Comparison of ENCODE assay signal across 13 cellular contexts in the genomic region with DNA sequence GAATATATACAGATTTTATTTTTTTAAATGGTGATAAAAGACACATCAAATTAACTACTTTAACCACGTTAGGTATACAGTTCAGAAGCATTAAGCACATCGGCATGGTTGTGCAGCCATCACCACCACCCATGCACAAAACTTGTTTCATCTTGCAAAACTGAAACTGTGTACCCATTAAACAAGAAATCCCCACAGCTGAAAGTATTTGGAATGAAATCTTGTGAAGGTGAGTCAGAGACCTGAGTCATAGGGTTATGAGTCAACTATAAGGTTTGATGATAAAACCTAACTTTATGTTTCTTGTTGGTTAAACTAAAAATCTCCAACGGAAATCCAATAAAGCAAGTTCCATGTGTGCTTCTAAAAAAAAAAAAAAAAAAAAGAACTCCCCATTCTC.
DNase-seq lines count a peak whose midpoint lies in the region; ATAC-seq, FAIRE-seq and TF ChIP-seq lines count a peak whose summit lies in the region.
"Had no signal": no experiment of that assay in that cellular context is flagged by ENCODE, and none has a peak within 500 bp of the region (broad histone marks: within the 10 kb centered on the region; RNA-seq: fewer than 3 reads in every experiment).

No MANE protein-coding gene starts in this region.

- H3K9ac ChIP-seq in K562 (ENCODE audit: insufficient read depth in 1 of 2, low read depth in 2 of 2, low read length in 2 of 2) = no peak overlapping the region

- H3K9me3 ChIP-seq in K562 (replicated peaks; ENCODE audit: control insufficient read depth, insufficient read depth, low read depth, low read length) = no peaks in the 10 kb centered on the region
- H3K9me3 ChIP-seq: vagina had no signal

- no peak overlapping the region for H2AFZ ChIP-seq in K562 (ENCODE audit: low read depth, low read length)

- no peaks in the 10 kb centered on the region for H4K20me1 ChIP-seq in K562 (replicated peaks; ENCODE audit: control insufficient read depth, insufficient read depth, low read length)

- no peaks in the 10 kb centered on the region for H3K36me3 ChIP-seq in K562 (ENCODE audit: control insufficient read depth, insufficient read depth, low read length)
- H3K36me3 ChIP-seq: vagina had no signal

- no peak overlapping the region for H3K27ac Mint-ChIP-seq in activated CD4-positive, alpha-beta memory T cell treated with anti-CD3 and anti-CD28 coated beads for 36 hours
- no peak overlapping the region for H3K27ac Mint-ChIP-seq in activated CD4-positive, alpha-beta memory T cell treated with anti-CD3 and anti-CD28 coated beads, Interleukin-2, amount 10 ng/mL, durations not matched to agents 7 days and 5 days
- H3K27ac Mint-ChIP-seq: nephron had no signal

- no peak for FAIRE-seq in K562 (lab: Jason Lieb, UNC)

- no peaks in the 10 kb centered on the region for H3K27me3 ChIP-seq in K562 (ENCODE audit: control insufficient read depth in 2 of 2, insufficient read depth in 2 of 2, low read length in 2 of 2)
- H3K27me3 ChIP-seq: vagina had no signal

- no peak overlapping the region for H3K4me3 ChIP-seq in K562
- no peak overlapping the region for H3K4me3 ChIP-seq in retinal pigment epithelial cell (ENCODE audit: low read length)
- H3K4me3 ChIP-seq: vagina had no signal

- H3K27ac ChIP-seq in K562 (ENCODE audit: extremely low read depth, low read depth, low read length) = no peak overlapping the region
- H3K27ac ChIP-seq: vagina had no signal

- CTCF ChIA-PET in activated CD4-positive, alpha-beta memory T cell treated with anti-CD3 and anti-CD28 coated beads for 36 hours (lab: Charles Lee) = no interaction called here
- CTCF ChIA-PET in activated CD4-positive, alpha-beta memory T cell treated with anti-CD3 and anti-CD28 coated beads, Interleukin-2, amount 10 ng/mL, durations not matched to agents 7 days and 5 days (lab: Charles Lee) = no interaction called here
- CTCF ChIA-PET in K562 (lab: Yijun Ruan, JAX; ENCODE audit: low intra/inter-chr PET ratio) = no interaction called here

- peak; percentile 13 for DNase-seq in activated CD4-positive, alpha-beta memory T cell treated with anti-CD3 and anti-CD28 coated beads for 36 hours
- no peak for DNase-seq in activated CD4-positive, alpha-beta memory T cell treated with anti-CD3 and anti-CD28 coated beads, Interleukin-2, amount 10 ng/mL, durations not matched to agents 7 days and 5 days
- no peak for DNase-seq in K562 (ENCODE audit: extremely low read depth in 1 of 4, low spot score in 3 of 4)
- DNase-seq in retinal pigment epithelial cell (ENCODE audit: low read depth) = peak; percentile 65
- DNase-seq in retina = no peak
- DNase-seq in SKM-1 treated with dmso at 0.1 percent for 144 hours (lab: John Stamatoyannopoulos, UW; ENCODE audit: unreplicated experiment) = no peak
- DNase-seq: activated CD4-positive, alpha-beta T cell treated with anti-CD3 and anti-CD28 coated beads for 4 hours; H7; MM.1S had no signal

- no peak for TF ChIP-seq RAD21 in K562 (CRISPR knock-in tag; conservative IDR thresholded peaks at IDR 0.05 in 1 of 2, IDR thresholded peaks at IDR 0.05 in 1 of 2)

- H3K4me3 Mint-ChIP-seq in activated CD4-positive, alpha-beta memory T cell treated with anti-CD3 and anti-CD28 coated beads for 36 hours = no peak overlapping the region
- no peak overlapping the region for H3K4me3 Mint-ChIP-seq in activated CD4-positive, alpha-beta memory T cell treated with anti-CD3 and anti-CD28 coated beads, Interleukin-2, amount 10 ng/mL, durations not matched to agents 7 days and 5 days
- H3K4me3 Mint-ChIP-seq: nephron had no signal

- no peaks in the 10 kb centered on the region for H3K4me1 Mint-ChIP-seq in activated CD4-positive, alpha-beta memory T cell treated with anti-CD3 and anti-CD28 coated beads for 36 hours (ENCODE audit: low read depth)
- no peaks in the 10 kb centered on the region for H3K4me1 Mint-ChIP-seq in activated CD4-positive, alpha-beta memory T cell treated with anti-CD3 and anti-CD28 coated beads, Interleukin-2, amount 10 ng/mL, durations not matched to agents 7 days and 5 days
- H3K4me1 Mint-ChIP-seq: nephron had no signal

- H3K27me3 Mint-ChIP-seq in activated CD4-positive, alpha-beta memory T cell treated with anti-CD3 and anti-CD28 coated beads for 36 hours = no peaks in the 10 kb centered on the region
- no peaks in the 10 kb centered on the region for H3K27me3 Mint-ChIP-seq in activated CD4-positive, alpha-beta memory T cell treated with anti-CD3 and anti-CD28 coated beads, Interleukin-2, amount 10 ng/mL, durations not matched to agents 7 days and 5 days

- H3K36me3 Mint-ChIP-seq in activated CD4-positive, alpha-beta memory T cell treated with anti-CD3 and anti-CD28 coated beads for 36 hours = no peaks in the 10 kb centered on the region
- H3K36me3 Mint-ChIP-seq in activated CD4-positive, alpha-beta memory T cell treated with anti-CD3 and anti-CD28 coated beads, Interleukin-2, amount 10 ng/mL, durations not matched to agents 7 days and 5 days (ENCODE audit: low read depth) = no peaks in the 10 kb centered on the region

- TF ChIP-seq CTCF in K562 (IDR thresholded peaks at IDR 0.05 in 2 of 3, conservative IDR thresholded peaks at IDR 0.05 in 1 of 3; ENCODE audit: insufficient read depth in 2 of 3, low read depth in 1 of 3, low read length in 3 of 3) (no peak), retinal pigment epithelial cell (conservative IDR thresholded peaks at IDR 0.05; ENCODE audit: low read depth, low read length) (no peak)

- intact Hi-C loops in activated CD4-positive, alpha-beta memory T cell treated with anti-CD3 and anti-CD28 coated beads for 36 hours (cut with micrococcal nuclease) = no loop called here
- intact Hi-C loops in K562 (cut with micrococcal nuclease) = no loop called here

- BruUV-seq in K562 (replicated peaks; lab: Mats Ljungman, UMichigan) = no TSS peak

- no peaks in the 10 kb centered on the region for H3K4me1 ChIP-seq in K562 (replicated peaks in 1 of 2; ENCODE audit: control insufficient read depth in 2 of 2, insufficient read depth in 2 of 2, low read length in 2 of 2)
- H3K4me1 ChIP-seq: vagina had no signal

- H3K9me1 ChIP-seq in K562 (ENCODE audit: control insufficient read depth, insufficient read depth, low read length) = no peaks in the 10 kb centered on the region

- H3K79me2 ChIP-seq in K562 (ENCODE audit: control insufficient read depth, insufficient read depth, low read length) = no peaks in the 10 kb centered on the region

- TF ChIP-seq EP300 in K562 (IDR thresholded peaks at IDR 0.05; ENCODE audit: low read length) = no peak

- TF ChIP-seq POLR2A in K562 (conservative IDR thresholded peaks at IDR 0.05) = no peak

- WGBS in K562 (ENCODE audit: insufficient coverage, low coverage, missing lambda C conversion rate) = 2% methylated on average over 3 of the region's 3 CpGs

- H3K9me3 Mint-ChIP-seq in activated CD4-positive, alpha-beta memory T cell treated with anti-CD3 and anti-CD28 coated beads for 36 hours = peaks cover 14% of the 10 kb centered on the region
- peaks cover 11% of the 10 kb centered on the region for H3K9me3 Mint-ChIP-seq in activated CD4-positive, alpha-beta memory T cell treated with anti-CD3 and anti-CD28 coated beads, Interleukin-2, amount 10 ng/mL, durations not matched to agents 7 days and 5 days

- POLR2A ChIA-PET in activated CD4-positive, alpha-beta memory T cell treated with anti-CD3 and anti-CD28 coated beads for 36 hours (lab: Charles Lee) = no interaction called here
- POLR2A ChIA-PET in activated CD4-positive, alpha-beta memory T cell treated with anti-CD3 and anti-CD28 coated beads, Interleukin-2, amount 10 ng/mL, durations not matched to agents 7 days and 5 days (lab: Charles Lee) = no interaction called here
- POLR2A ChIA-PET in K562 (lab: Yijun Ruan, JAX) = no interaction called here

- in situ Hi-C loops in K562 (cut with MboI) = no loop called here

- H3K4me2 ChIP-seq in K562 (ENCODE audit: insufficient read depth, low read length) = no peak overlapping the region

- ATAC-seq in HG03469 (IDR thresholded peaks at IDR 0.05; ENCODE audit: unreplicated experiment) (peak; percentile 40), K562 (no peak), HG03460 (IDR thresholded peaks at IDR 0.05; ENCODE audit: unreplicated experiment) (no peak)

TF ChIP-seq in K562, 482 proteins besides CTCF, POLR2A, EP300 and RAD21:
- TF ChIP-seq ATF3 (IDR thresholded peaks at IDR 0.05) (peak; percentile 60), ATF3 (CRISPR knock-in tag; conservative IDR thresholded peaks at IDR 0.05) (no peak), FOSL1 (tag; conservative IDR thresholded peaks at IDR 0.05) (peak; percentile 87), JUND (IDR thresholded peaks at IDR 0.05; ENCODE audit: borderline replicate concordance, low read depth, low read length) (peak; percentile 41; the same call in 1 of the 2 replicates), JUND (tag; IDR thresholded peaks at IDR 0.05; ENCODE audit: borderline replicate concordance, low read depth, low read length) (0 out of 3 replicates have a peak, but pooled peaks have one; percentile 19), SUPT5H (IDR thresholded peaks at IDR 0.05) (no peak), ZNF24 (IDR thresholded peaks at IDR 0.05) (no peak), JUN (IDR thresholded peaks at IDR 0.05; ENCODE audit: borderline replicate concordance, low read depth, low read length) (peak; percentile 57; the same call in 1 of the 2 replicates), JUN (CRISPR knock-in tag; IDR thresholded peaks at IDR 0.05; ENCODE audit: borderline replicate concordance) (no peak)

Comparison
In these comparisons a context has a peak if more than half of its experiments do, and no peak if none do; other contexts are left out.
1. DNase-seq: peak in activated CD4-positive, alpha-beta memory T cell treated with anti-CD3 and anti-CD28 coated beads for 36 hours (single experiment) and retinal pigment epithelial cell (single experiment); none in activated CD4-positive, alpha-beta memory T cell treated with anti-CD3 and anti-CD28 coated beads, Interleukin-2, amount 10 ng/mL, durations not matched to agents 7 days and 5 days (single experiment), K562 (0 of 4), retina (single experiment) and SKM-1 treated with dmso at 0.1 percent for 144 hours (single experiment).